ENCODE assay signal across 28 cellular contexts in genomic region chr7:53094827-53095226, GRCh38. TPM values are rescaled to one million over a fixed set of nuclear protein-coding genes. Genes with fewer than 3 reads are reported as not detected.
DNase-seq lines count a peak whose midpoint lies in the region; ATAC-seq and TF ChIP-seq lines count a peak whose summit lies in the region.
"Had no signal": no experiment of that assay in that cellular context is flagged by ENCODE, and none has a peak within 500 bp of the region (broad histone marks: within the 10 kb centered on the region; RNA-seq: fewer than 3 reads in every experiment).

No MANE protein-coding gene starts in this region.

- no peak overlapping the region for H2BK120ac ChIP-seq in mesenchymal stem cell (ENCODE audit: low read depth, low read length)

- H3K9me3 ChIP-seq in cardiac muscle cell (ENCODE audit: low read depth) (no peaks in the 10 kb centered on the region), mesenchymal stem cell (ENCODE audit: control insufficient read depth, low read length) (peaks cover 3% of the 10 kb centered on the region)
- H3K9me3 ChIP-seq: BE2C, SK-N-SH had no signal

- H3K4me1 ChIP-seq in cardiac muscle cell (ENCODE audit: low read depth) = peaks cover 17% of the 10 kb centered on the region
- H3K4me1 ChIP-seq in mesenchymal stem cell (ENCODE audit: control insufficient read depth, insufficient read depth, low read depth, low read length) = no peaks in the 10 kb centered on the region
- H3K4me1 ChIP-seq: BE2C had no signal

- H3K36me3 ChIP-seq in cardiac muscle cell (no peaks in the 10 kb centered on the region), mesenchymal stem cell (ENCODE audit: control insufficient read depth in 1 of 2, insufficient read depth in 2 of 2, low read depth in 1 of 2, low read length in 2 of 2) (no peaks in the 10 kb centered on the region)
- H3K36me3 ChIP-seq: BE2C had no signal

- no peak overlapping the region for H3K4ac ChIP-seq in mesenchymal stem cell (ENCODE audit: low read depth in 1 of 2, low read length in 2 of 2)

- H3K4me3 ChIP-seq in cardiac muscle cell = no peak overlapping the region
- H3K4me3 ChIP-seq in cardiac fibroblast (replicated peaks in 1 of 2; ENCODE audit: low read depth in 2 of 2, low read length in 2 of 2) = no peak overlapping the region
- H3K4me3 ChIP-seq in mesenchymal stem cell (ENCODE audit: insufficient read depth in 1 of 2, low read depth in 1 of 2, low read length in 2 of 2) = no peak overlapping the region
- H3K4me3 ChIP-seq: K562 had no signal

- H3K27ac ChIP-seq in cardiac muscle cell = peak overlapping the region; percentile 55
- no peak overlapping the region for H3K27ac ChIP-seq in mesenchymal stem cell (ENCODE audit: low read length, poor library complexity, severe bottlenecking)

- DNase-seq in cardiac muscle cell (ENCODE audit: low read depth in 1 of 2, low spot score in 1 of 2) (peak in 1 of 2 donors; percentile 78), left cardiac atrium (no peak), cardiac fibroblast (ENCODE audit: low read depth in 2 of 2) (peak; percentile 3 to 58), mesenchymal stem cell (peak; percentile 73), COLO829 (ENCODE audit: low spot score) (no peak), NCI-H146 (lab: John Stamatoyannopoulos, UW) (no peak)
- DNase-seq: 8988T; ACHN; BE2C; Calu3; CD8-positive, alpha-beta memory T cell; DMS79 treated with DMSO at 0.1 percent for 48 hours; Kasumi-1; MV-4-11; NCI-H1105; NCI-H1436 treated with DMSO at 0.1 percent for 48 hours; NCI-H2029; NCI-H446 treated with DMSO at 0.1 percent for 48 hours; NCI-H526; SIG-M5; SK-N-SH had no signal

- H4K8ac ChIP-seq in mesenchymal stem cell (ENCODE audit: low read length) = no peak overlapping the region

- no peaks in the 10 kb centered on the region for H3K79me1 ChIP-seq in mesenchymal stem cell (replicated peaks; ENCODE audit: low read length, poor library complexity, severe bottlenecking)

- H2BK15ac ChIP-seq in mesenchymal stem cell (ENCODE audit: low read depth, poor library complexity, severe bottlenecking) = no peak overlapping the region

- intact Hi-C loops in left cardiac atrium (cut with DNase I) = no loop called here

- no peak for ATAC-seq in left cardiac atrium
- no peak for ATAC-seq in HG03280 (IDR thresholded peaks at IDR 0.05; ENCODE audit: unreplicated experiment)
- ATAC-seq: K562, Panc1 had no signal

- H2BK5ac ChIP-seq in mesenchymal stem cell (ENCODE audit: low read depth, low read length, poor library complexity, severe bottlenecking) = no peak overlapping the region

- no peak overlapping the region for H3K9ac ChIP-seq in mesenchymal stem cell (ENCODE audit: low read length)
- H3K9ac ChIP-seq: SK-N-SH had no signal

- H3K4me2 ChIP-seq in mesenchymal stem cell (ENCODE audit: low read length, poor library complexity, severe bottlenecking) = no peak overlapping the region
- H3K4me2 ChIP-seq: SK-N-SH had no signal

- TF ChIP-seq CTCF in cardiac muscle cell (IDR thresholded peaks at IDR 0.05; ENCODE audit: low read depth, low read length) = no peak
- no peak for TF ChIP-seq CTCF in cardiac fibroblast (IDR thresholded peaks at IDR 0.05; ENCODE audit: low read depth, low read length)

- no peaks in the 10 kb centered on the region for H3K27me3 ChIP-seq in cardiac muscle cell
- H3K27me3 ChIP-seq in mesenchymal stem cell (ENCODE audit: control insufficient read depth in 1 of 2, insufficient read depth in 1 of 2, low read length in 2 of 2) = no peaks in the 10 kb centered on the region
- H3K27me3 ChIP-seq: BE2C had no signal

- H4K91ac ChIP-seq in mesenchymal stem cell (ENCODE audit: low read length) = no peak overlapping the region

- no peak overlapping the region for H3K18ac ChIP-seq in mesenchymal stem cell (ENCODE audit: low read depth in 1 of 2, low read length in 2 of 2)

- no peak overlapping the region for H2AK5ac ChIP-seq in mesenchymal stem cell (ENCODE audit: low read length, severe bottlenecking)

- no peak overlapping the region for H3K14ac ChIP-seq in mesenchymal stem cell (ENCODE audit: low read length in 2 of 2)

- no peak overlapping the region for H2BK12ac ChIP-seq in mesenchymal stem cell (ENCODE audit: low read length in 2 of 2)

- WGBS in mesenchymal stem cell = no CpG with 5 or more reads among the region's 2 CpGs

- no peak overlapping the region for H2AFZ ChIP-seq in mesenchymal stem cell (ENCODE audit: low read depth, low read length)

- no peak overlapping the region for H3K23ac ChIP-seq in mesenchymal stem cell (ENCODE audit: low read length in 2 of 2)

RNA-seq across cellular contexts. Expression of gene POM121L12, which starts 59.4 kb away (rescaled TPM):
- total RNA-seq in cardiac muscle cell = not detected in 2 replicates
- polyA plus RNA-seq in cardiac muscle cell = not detected in 2 replicates
- not detected for total RNA-seq in left cardiac atrium
- polyA plus RNA-seq in mesenchymal stem cell (2013, experiment 1 of 2) = not detected
- not detected for polyA plus RNA-seq in mesenchymal stem cell (2013, experiment 2 of 2)
- total RNA-seq: Calu3; CD8-positive, alpha-beta memory T cell; HT-29; K562; M059J; OCI-LY7 had no signal
- polyA plus RNA-seq: CD14-positive monocyte; CD8-positive, alpha-beta memory T cell; K562; SK-N-SH had no signal

Comparison
In these comparisons a context has a peak if more than half of its experiments do, and no peak if none do; other contexts are left out.
1. DNase-seq: peak in cardiac fibroblast (2 of 2) and mesenchymal stem cell (single experiment); none in left cardiac atrium (single experiment), COLO829 (single experiment) and NCI-H146 (single experiment).